ENCODE assay signal across 13 cellular contexts in the genomic region with DNA sequence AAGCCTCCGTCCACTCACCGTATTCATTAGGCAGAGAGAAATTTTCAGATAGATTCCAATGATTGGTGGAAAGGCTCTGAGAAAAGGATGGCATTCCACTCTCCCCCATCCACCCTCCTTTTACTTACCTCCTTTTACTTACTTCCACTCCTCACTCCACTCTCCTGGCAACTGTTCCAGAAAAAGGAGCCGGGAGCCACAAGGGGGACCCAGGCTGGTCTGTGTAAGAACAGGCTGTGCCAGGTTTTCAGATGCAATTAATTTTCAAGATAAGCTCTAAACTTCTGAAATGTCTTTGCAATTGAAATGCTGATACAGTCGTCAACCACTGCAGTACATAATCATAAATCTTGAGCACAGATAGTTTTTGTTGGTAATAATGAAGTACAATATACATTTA.
DNase-seq lines count a peak whose midpoint lies in the region; ATAC-seq and TF ChIP-seq lines count a peak whose summit lies in the region.
"Had no signal": no experiment of that assay in that cellular context is flagged by ENCODE, and none has a peak within 500 bp of the region (broad histone marks: within the 10 kb centered on the region; RNA-seq: fewer than 3 reads in every experiment).

No MANE protein-coding gene starts in this region.

- POLR2A ChIA-PET in HEK293T (lab: Yijun Ruan, JAX), result no interaction called here

- CTCF ChIA-PET in HEK293T (lab: Yijun Ruan, JAX), result no interaction called here

- DNase-seq in D341Med (ENCODE audit: low spot score) (peak; percentile 29), HEK293T (ENCODE audit: extremely low spot score) (peak; percentile 10), astrocyte of the hippocampus (ENCODE audit: low read depth, low spot score) (peak; percentile 21), myocyte (ENCODE audit: low read depth) (peak; percentile 13), Kasumi-1 (lab: John Stamatoyannopoulos, UW) (no peak)
- no peak for DNase-seq in stimulated activated CD4-positive, alpha-beta T cell treated with anti-CD3 and anti-CD28 coated beads, Interleukin-4, amount 100 ng/mL, for 24 hours
- DNase-seq: activated naive CD4-positive, alpha-beta T cell treated with anti-CD3 and anti-CD28 coated beads, Interleukin-2, amount 50 U/mL, for 16 hours; CD4-positive, alpha-beta memory T cell; HFFc6; lower lobe of right lung; NCI-H2081 treated with DMSO at 0.1 percent for 48 hours; stimulated activated naive CD8-positive, alpha-beta T cell treated with anti-CD3 and anti-CD28 coated beads, Interleukin-15, Interleukin-2, amounts not matched to agents 100 U/mL and 50 U/mL, for 24 hours had no signal

- no peak for ATAC-seq in GM21367 (IDR thresholded peaks at IDR 0.05; ENCODE audit: unreplicated experiment)
- ATAC-seq: lower lobe of right lung; stimulated activated naive CD8-positive, alpha-beta T cell treated with anti-CD3 and anti-CD28 coated beads, Interleukin-15, Interleukin-2, amounts not matched to agents 100 U/mL and 50 U/mL, for 24 hours had no signal

TF ChIP-seq in HEK293T, 16 proteins besides CTCF, POLR2A, EP300 and RAD21:
- TF ChIP-seq, protein P1, sequence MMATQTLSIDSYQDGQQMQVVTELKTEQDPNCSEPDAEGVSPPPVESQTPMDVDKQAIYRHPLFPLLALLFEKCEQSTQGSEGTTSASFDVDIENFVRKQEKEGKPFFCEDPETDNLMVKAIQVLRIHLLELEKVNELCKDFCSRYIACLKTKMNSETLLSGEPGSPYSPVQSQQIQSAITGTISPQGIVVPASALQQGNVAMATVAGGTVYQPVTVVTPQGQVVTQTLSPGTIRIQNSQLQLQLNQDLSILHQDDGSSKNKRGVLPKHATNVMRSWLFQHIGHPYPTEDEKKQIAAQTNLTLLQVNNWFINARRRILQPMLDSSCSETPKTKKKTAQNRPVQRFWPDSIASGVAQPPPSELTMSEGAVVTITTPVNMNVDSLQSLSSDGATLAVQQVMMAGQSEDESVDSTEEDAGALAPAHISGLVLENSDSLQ (IDR thresholded peaks at IDR 0.05), result no peak
- TF ChIP-seq FOXM1 (IDR thresholded peaks at IDR 0.05; ENCODE audit: borderline replicate concordance) (no peak), FOXA1 (IDR thresholded peaks at IDR 0.05) (no peak), HDGF (IDR thresholded peaks at IDR 0.05; ENCODE audit: borderline replicate concordance) (no peak), ELF4 (IDR thresholded peaks at IDR 0.05) (no peak), L3MBTL2 (conservative IDR thresholded peaks at IDR 0.05) (no peak), SUZ12 (IDR thresholded peaks at IDR 0.05) (no peak), NFRKB (IDR thresholded peaks at IDR 0.05) (no peak), SP1 (IDR thresholded peaks at IDR 0.05) (no peak), TARDBP (IDR thresholded peaks at IDR 0.05) (no peak), ARNT (IDR thresholded peaks at IDR 0.05) (no peak), ZNF384 (IDR thresholded peaks at IDR 0.05) (no peak)

Comparison
In these comparisons a context has a peak if more than half of its experiments do, and no peak if none do; other contexts are left out.
1. DNase-seq: peak in D341Med (single experiment), HEK293T (single experiment), astrocyte of the hippocampus (single experiment) and myocyte (single experiment); none in Kasumi-1 (0 of 2) and stimulated activated CD4-positive, alpha-beta T cell treated with anti-CD3 and anti-CD28 coated beads, Interleukin-4, amount 100 ng/mL, for 24 hours (single experiment).